Comparison of ENCODE assay signal across 1 cellular context in the genomic region with DNA sequence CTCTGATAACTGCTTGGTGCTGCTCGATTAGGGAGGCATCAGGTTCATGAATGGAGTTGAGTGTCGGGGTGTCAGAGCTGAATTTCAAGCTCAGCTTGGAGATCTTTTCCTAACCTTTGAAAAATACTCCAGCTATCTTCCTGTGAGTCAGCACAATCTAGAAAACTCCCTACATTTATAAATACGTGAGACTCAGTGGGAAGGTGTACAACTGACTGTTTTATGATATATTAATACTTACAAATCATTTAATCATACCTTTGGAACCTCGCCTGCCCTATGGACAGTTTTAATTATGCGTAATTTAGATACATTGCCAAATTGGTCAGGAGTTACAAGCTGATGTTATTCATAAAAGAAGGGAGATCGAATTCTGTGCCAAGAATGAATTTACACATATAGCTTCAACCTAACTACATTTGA.
TF ChIP-seq lines count a peak whose summit lies in the region.

No MANE protein-coding gene starts in this region.

TF ChIP-seq in GM12878, 131 proteins besides CTCF, POLR2A, EP300 and RAD21:
- TF ChIP-seq RBBP5 (conservative IDR thresholded peaks at IDR 0.05) (no peak), ZNF217 (IDR thresholded peaks at IDR 0.05) (no peak)
- TF ChIP-seq, protein P1, sequence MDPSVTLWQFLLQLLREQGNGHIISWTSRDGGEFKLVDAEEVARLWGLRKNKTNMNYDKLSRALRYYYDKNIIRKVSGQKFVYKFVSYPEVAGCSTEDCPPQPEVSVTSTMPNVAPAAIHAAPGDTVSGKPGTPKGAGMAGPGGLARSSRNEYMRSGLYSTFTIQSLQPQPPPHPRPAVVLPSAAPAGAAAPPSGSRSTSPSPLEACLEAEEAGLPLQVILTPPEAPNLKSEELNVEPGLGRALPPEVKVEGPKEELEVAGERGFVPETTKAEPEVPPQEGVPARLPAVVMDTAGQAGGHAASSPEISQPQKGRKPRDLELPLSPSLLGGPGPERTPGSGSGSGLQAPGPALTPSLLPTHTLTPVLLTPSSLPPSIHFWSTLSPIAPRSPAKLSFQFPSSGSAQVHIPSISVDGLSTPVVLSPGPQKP (IDR thresholded peaks at IDR 0.05; ENCODE audit: low read depth, low read length), result 0 out of 2 replicates have a peak, but pooled peaks have one; percentile 2
